In genomic region chr13:43074824-43075510, GRCh38 we compare ENCODE assay signal across 10 cellular contexts. TPM values are rescaled to one million over a fixed set of nuclear protein-coding genes. Genes with fewer than 3 reads are reported as not detected.
DNase-seq lines count a peak whose midpoint lies in the region; ATAC-seq and TF ChIP-seq lines count a peak whose summit lies in the region.
"Had no signal": no experiment of that assay in that cellular context is flagged by ENCODE, and none has a peak within 500 bp of the region (broad histone marks: within the 10 kb centered on the region; RNA-seq: fewer than 3 reads in every experiment).

No MANE protein-coding gene starts in this region.

- H3K4me2 ChIP-seq in OCI-LY7 (ENCODE audit: low read length): no peak overlapping the region; the same call in 1 of the 2 replicates

- H3K4me1 ChIP-seq in uterus (no peaks in the 10 kb centered on the region), OCI-LY7 (ENCODE audit: insufficient read depth, low read length, poor library complexity, severe bottlenecking) (no peaks in the 10 kb centered on the region)

- CTCF ChIA-PET in OCI-LY7 (lab: Charles Lee; ENCODE audit: unreplicated experiment): no interaction called here

- no peaks in the 10 kb centered on the region for H3K27me3 ChIP-seq in uterus

- DNase-seq in activated CD4-positive, CD25-positive, alpha-beta regulatory T cell (lab: John Stamatoyannopoulos, UW): no peak
- DNase-seq in mesothelial cell of epicardium (ENCODE audit: low spot score in 2 of 2, unreplicated experiment in 2 of 2) (no peak), uterus (no peak), OCI-LY7 (ENCODE audit: low spot score) (no peak)
- DNase-seq in activated naive CD4-positive, alpha-beta T cell (lab: John Stamatoyannopoulos, UW): no peak

- peak overlapping the region; percentile 84 for H3K27ac Mint-ChIP-seq in mesothelial cell of epicardium
- H3K27ac Mint-ChIP-seq: dendritic cell treated with granulocyte-macrophage colony-stimulating factor and Interleukin-4, amounts not matched to agents 40 ng/mL and 50 ng/mL, for 4 days had no signal

- H3K27me3 Mint-ChIP-seq in mesothelial cell of epicardium (ENCODE audit: low read depth): no peaks in the 10 kb centered on the region
- H3K27me3 Mint-ChIP-seq: dendritic cell treated with granulocyte-macrophage colony-stimulating factor and Interleukin-4, amounts not matched to agents 40 ng/mL and 50 ng/mL, for 4 days had no signal

- H3K36me3 ChIP-seq in uterus: no peaks in the 10 kb centered on the region
- no peaks in the 10 kb centered on the region for H3K36me3 ChIP-seq in OCI-LY7 (ENCODE audit: insufficient read depth, low read length)

- H3K4me3 ChIP-seq in uterus: no peak overlapping the region
- no peak overlapping the region for H3K4me3 ChIP-seq in OCI-LY7 (ENCODE audit: low read depth, low read length, poor library complexity, severe bottlenecking)

- H2AFZ ChIP-seq in OCI-LY7 (ENCODE audit: low read length): no peak overlapping the region

- TF ChIP-seq CTCF in mesothelial cell of epicardium (IDR thresholded peaks at IDR 0.05; ENCODE audit: unreplicated experiment) (no peak), uterus (IDR thresholded peaks at IDR 0.05) (no peak), OCI-LY7 (conservative IDR thresholded peaks at IDR 0.05; ENCODE audit: low read length) (no peak)

- no peak overlapping the region for H3K27ac ChIP-seq in uterus
- no peak overlapping the region for H3K27ac ChIP-seq in OCI-LY7 (ENCODE audit: low read depth, low read length, poor library complexity, severe bottlenecking)
- H3K27ac ChIP-seq: 22Rv1 had no signal

- POLR2A ChIA-PET in OCI-LY7 (lab: Charles Lee): interaction anchor here (0.6 to 1.5 kb wide), 3 partner anchors 10 to 380 kb away, joined by 3 to 4 read pairs (median 4); no protein-coding TSS in a partner anchor

- no peak for TF ChIP-seq POLR2A in uterus (IDR thresholded peaks at IDR 0.05)

- peak; percentile 56 to 72 for ATAC-seq in activated CD4-positive, CD25-positive, alpha-beta regulatory T cell treated with anti-CD3 and anti-CD28 coated beads, Interleukin-2, amount 50 U/mL, for 24 hours
- peak; percentile 72 for ATAC-seq in GM21786 (IDR thresholded peaks at IDR 0.05; ENCODE audit: unreplicated experiment)
- ATAC-seq in HG03460 (IDR thresholded peaks at IDR 0.05; ENCODE audit: unreplicated experiment): peak; percentile 91

- no peaks in the 10 kb centered on the region for H3K9me2 ChIP-seq in OCI-LY7 (ENCODE audit: insufficient read depth, low read length)

- intact Hi-C loops in uterus (cut with DNase I; ENCODE audit: low total_unique reads): no loop called here
- intact Hi-C loops in OCI-LY7 (cut with micrococcal nuclease; ENCODE audit: unreplicated experiment): no loop called here

- no peaks in the 10 kb centered on the region for H3K9me3 ChIP-seq in uterus
- H3K9me3 ChIP-seq in OCI-LY7 (ENCODE audit: low read length): no peaks in the 10 kb centered on the region

- no TSS peak for BruUV-seq in OCI-LY7 (replicated peaks; lab: Mats Ljungman, UMichigan)

- no peaks in the 10 kb centered on the region for H4K20me1 ChIP-seq in OCI-LY7 (ENCODE audit: insufficient read depth, low read length)

- peaks cover 56% of the 10 kb centered on the region for H3K4me1 Mint-ChIP-seq in mesothelial cell of epicardium

- no peaks in the 10 kb centered on the region for H3K79me2 ChIP-seq in OCI-LY7 (ENCODE audit: insufficient read depth, low read depth, low read length)

- H3K4me3 Mint-ChIP-seq in mesothelial cell of epicardium: no peak overlapping the region
- H3K4me3 Mint-ChIP-seq: dendritic cell treated with granulocyte-macrophage colony-stimulating factor and Interleukin-4, amounts not matched to agents 40 ng/mL and 50 ng/mL, for 4 days had no signal

- peaks cover 8% of the 10 kb centered on the region for H3K9me3 Mint-ChIP-seq in mesothelial cell of epicardium
- H3K9me3 Mint-ChIP-seq: dendritic cell treated with granulocyte-macrophage colony-stimulating factor and Interleukin-4, amounts not matched to agents 40 ng/mL and 50 ng/mL, for 4 days had no signal

- peaks cover 38% of the 10 kb centered on the region for H3K36me3 Mint-ChIP-seq in mesothelial cell of epicardium

RNA-seq across cellular contexts. Expression of gene DNAJC15, which starts 51.6 kb away (rescaled TPM):
- total RNA-seq in mesothelial cell of epicardium (31.6 to 35.9 TPM (median 32.5 TPM) in 3 replicates), uterus (10 to 100 TPM in 1 of 4 donors, 1 to 10 TPM in 3; 3.6 to 14.5 (median 6.1) TPM), OCI-LY7 (2022) (not detected in 2 replicates)
- total RNA-seq in OCI-LY7 (2014; rRNA removed; shearing (Covaris generic)): 0.57 and 2.2 TPM in 2 replicates
